ENCODE assay signal across 17 cellular contexts in genomic region chr5:2012885-2013284, GRCh38.
DNase-seq lines count a peak whose midpoint lies in the region; ATAC-seq and TF ChIP-seq lines count a peak whose summit lies in the region.
"Had no signal": no experiment of that assay in that cellular context is flagged by ENCODE, and none has a peak within 500 bp of the region (broad histone marks: within the 10 kb centered on the region; RNA-seq: fewer than 3 reads in every experiment).

No MANE protein-coding gene starts in this region.

- no peaks in the 10 kb centered on the region for H3K9me3 Mint-ChIP-seq in activated CD8-positive, alpha-beta memory T cell treated with anti-CD3 and anti-CD28 coated beads, Interleukin-2, amount 10 ng/mL, durations not matched to agents 7 days and 5 days (ENCODE audit: low read depth)
- H3K9me3 Mint-ChIP-seq in CD4-positive, alpha-beta T cell, result no peaks in the 10 kb centered on the region
- H3K9me3 Mint-ChIP-seq: CD8-positive, alpha-beta T cell had no signal

- intact Hi-C loops in CD4-positive, alpha-beta T cell (cut with DNase I, micrococcal nuclease), result no loop called here

- no peak overlapping the region for H3K27ac Mint-ChIP-seq in activated CD8-positive, alpha-beta memory T cell treated with anti-CD3 and anti-CD28 coated beads, Interleukin-2, amount 10 ng/mL, durations not matched to agents 7 days and 5 days
- H3K27ac Mint-ChIP-seq in CD4-positive, alpha-beta T cell, result no peak overlapping the region
- H3K27ac Mint-ChIP-seq: B cell; CD8-positive, alpha-beta T cell had no signal

- ATAC-seq in activated CD8-positive, alpha-beta memory T cell treated with anti-CD3 and anti-CD28 coated beads, Interleukin-2, amount 10 ng/mL, durations not matched to agents 7 days and 5 days, result no peak
- ATAC-seq in lung (ENCODE audit: insufficient read depth, low FRiP score), result no peak
- no peak for ATAC-seq in CD4-positive, alpha-beta T cell (ENCODE audit: poor library complexity)
- ATAC-seq: CD8-positive, alpha-beta T cell had no signal

- H3K4me3 ChIP-seq in BLaER1 (no peak overlapping the region), lung (no peak overlapping the region)
- H3K4me3 ChIP-seq: GM23248 had no signal

- no peaks in the 10 kb centered on the region for H3K27me3 Mint-ChIP-seq in activated CD8-positive, alpha-beta memory T cell treated with anti-CD3 and anti-CD28 coated beads, Interleukin-2, amount 10 ng/mL, durations not matched to agents 7 days and 5 days
- H3K27me3 Mint-ChIP-seq in CD4-positive, alpha-beta T cell, result peaks cover 9% of the 10 kb centered on the region
- H3K27me3 Mint-ChIP-seq: B cell had no signal

- WGBS in lung, 2 donors, result 69 to 79% methylated on average over 8 of the region's 8 CpGs

- no peak for TF ChIP-seq CTCF in lung (IDR thresholded peaks at IDR 0.05; ENCODE audit: control extremely low read depth, extremely low read depth)
- TF ChIP-seq CTCF in CD4-positive, alpha-beta T cell (IDR thresholded peaks at IDR 0.05), result no peak

- H3K9me3 ChIP-seq in BLaER1, result no peaks in the 10 kb centered on the region
- no peaks in the 10 kb centered on the region for H3K9me3 ChIP-seq in lung (ENCODE audit: control insufficient read depth in 2 of 2, insufficient read depth in 1 of 2, low read length in 1 of 2)
- no peaks in the 10 kb centered on the region for H3K9me3 ChIP-seq in CD4-positive, alpha-beta T cell (ENCODE audit: control insufficient read depth, low read length)
- H3K9me3 ChIP-seq: Caco-2 had no signal

- 0 out of 2 replicates have a peak overlapping the region, but pooled peaks have one; percentile 11 for H3K4me2 ChIP-seq in BLaER1

- H3K4me3 Mint-ChIP-seq in activated CD8-positive, alpha-beta memory T cell treated with anti-CD3 and anti-CD28 coated beads, Interleukin-2, amount 10 ng/mL, durations not matched to agents 7 days and 5 days, result no peak overlapping the region
- no peak overlapping the region for H3K4me3 Mint-ChIP-seq in CD4-positive, alpha-beta T cell
- H3K4me3 Mint-ChIP-seq: B cell; CD8-positive, alpha-beta T cell had no signal

- H3K36me3 Mint-ChIP-seq in activated CD8-positive, alpha-beta memory T cell treated with anti-CD3 and anti-CD28 coated beads, Interleukin-2, amount 10 ng/mL, durations not matched to agents 7 days and 5 days, result no peaks in the 10 kb centered on the region
- no peaks in the 10 kb centered on the region for H3K36me3 Mint-ChIP-seq in CD4-positive, alpha-beta T cell (ENCODE audit: low read depth)
- H3K36me3 Mint-ChIP-seq: CD8-positive, alpha-beta T cell had no signal

- H3K27ac ChIP-seq in BLaER1 (no peak overlapping the region), lung (ENCODE audit: low read depth in 1 of 2, low read length in 1 of 2) (no peak overlapping the region)
- H3K27ac ChIP-seq in CD4-positive, alpha-beta T cell (ENCODE audit: low read depth, low read length), result no peak overlapping the region
- H3K27ac ChIP-seq: 22Rv1, GM23248 had no signal

- CTCF ChIA-PET in activated CD8-positive, alpha-beta memory T cell treated with anti-CD3 and anti-CD28 coated beads, Interleukin-2, amount 10 ng/mL, durations not matched to agents 7 days and 5 days (lab: Charles Lee), result no interaction called here
- CTCF ChIA-PET in CD4-positive, alpha-beta T cell (lab: Charles Lee), result no interaction called here

- no peaks in the 10 kb centered on the region for H3K4me1 Mint-ChIP-seq in activated CD8-positive, alpha-beta memory T cell treated with anti-CD3 and anti-CD28 coated beads, Interleukin-2, amount 10 ng/mL, durations not matched to agents 7 days and 5 days
- H3K4me1 Mint-ChIP-seq in CD4-positive, alpha-beta T cell (ENCODE audit: low read depth), result no peaks in the 10 kb centered on the region
- H3K4me1 Mint-ChIP-seq: B cell had no signal

- no peak overlapping the region for H3K9ac ChIP-seq in BLaER1
- H3K9ac ChIP-seq: GM23248 had no signal

- H3K36me3 ChIP-seq in BLaER1 (no peaks in the 10 kb centered on the region), lung (ENCODE audit: control insufficient read depth in 2 of 2, insufficient read depth in 2 of 2, low read length in 2 of 2) (no peaks in the 10 kb centered on the region)

- H4K20me1 ChIP-seq in BLaER1, result no peaks in the 10 kb centered on the region

- H3K27me3 ChIP-seq in BLaER1, result peaks cover 4% of the 10 kb centered on the region; the same call in 1 of the 2 replicates
- H3K27me3 ChIP-seq in lung (ENCODE audit: control insufficient read depth, insufficient read depth), result no peaks in the 10 kb centered on the region
- H3K27me3 ChIP-seq in CD4-positive, alpha-beta T cell (ENCODE audit: control insufficient read depth, insufficient read depth, low read length), result peaks cover 4% of the 10 kb centered on the region

- DNase-seq in activated CD8-positive, alpha-beta memory T cell treated with anti-CD3 and anti-CD28 coated beads, Interleukin-2, amount 10 ng/mL, durations not matched to agents 7 days and 5 days, result peak; percentile 9
- DNase-seq in activated CD8-positive, alpha-beta memory T cell treated with anti-CD3 and anti-CD28 coated beads, Interleukin-2, amount 50 U/mL, for 4 hours, result no peak
- DNase-seq in lung (ENCODE audit: low spot score) (peak; percentile 4), retina (peak; percentile 14), glomerular visceral epithelial cell (ENCODE audit: extremely low spot score) (no peak), NCI-H1694 (lab: John Stamatoyannopoulos, UW) (no peak)
- DNase-seq in CD4-positive, alpha-beta T cell, result no peak
- DNase-seq: C1 segment of cervical spinal cord; Caco-2; CD8-positive, alpha-beta T cell; DMS153; DND-41; GM23248; HCEC 1CT had no signal

- H3K4me1 ChIP-seq in BLaER1 (peaks cover 25% of the 10 kb centered on the region), lung (ENCODE audit: control insufficient read depth in 2 of 2, insufficient read depth in 2 of 2, low read length in 2 of 2) (peaks cover 0 to 5% of the 10 kb centered on the region in 2 donors)
- H3K4me1 ChIP-seq: Caco-2 had no signal

- POLR2A ChIA-PET in CD4-positive, alpha-beta T cell (lab: Charles Lee), result no interaction called here

Comparison
In these comparisons a context has a peak if more than half of its experiments do, and no peak if none do; other contexts are left out.
1. DNase-seq: peak in activated CD8-positive, alpha-beta memory T cell treated with anti-CD3 and anti-CD28 coated beads, Interleukin-2, amount 10 ng/mL, durations not matched to agents 7 days and 5 days (single experiment), lung (single experiment) and retina (single experiment); none in activated CD8-positive, alpha-beta memory T cell treated with anti-CD3 and anti-CD28 coated beads, Interleukin-2, amount 50 U/mL, for 4 hours (single experiment), glomerular visceral epithelial cell (single experiment), NCI-H1694 (single experiment) and CD4-positive, alpha-beta T cell (0 of 10).